37 cellular contexts compared by ENCODE assay signal in genomic region chr14:69528143-69528542, GRCh38. TPM values are rescaled to one million over a fixed set of nuclear protein-coding genes. Genes with fewer than 3 reads are reported as not detected.
"Had no signal": no experiment of that assay in that cellular context is flagged by ENCODE, and none has a peak within 500 bp of the region (broad histone marks: within the 10 kb centered on the region; RNA-seq: fewer than 3 reads in every experiment).

No MANE protein-coding gene starts in this region.

- DNase-seq: activated B cell treated with CpG ODN at 0.5 μM for 24 hours; activated CD4-positive, alpha-beta memory T cell treated with anti-CD3 and anti-CD28 coated beads, Interleukin-2, amount 10 ng/mL, durations not matched to agents 7 days and 5 days; activated CD4-positive, alpha-beta T cell treated with anti-CD3 and anti-CD28 coated beads for 1 hour; activated CD4-positive, alpha-beta T cell treated with anti-CD3 and anti-CD28 coated beads for 36 hours; activated CD4-positive, alpha-beta T cell treated with anti-CD3 and anti-CD28 coated beads for 48 hours; activated CD4-positive, alpha-beta T cell treated with anti-CD3 and anti-CD28 coated beads, Interleukin-2, amount 10 ng/mL, durations not matched to agents 7 days and 5 days; activated CD4-positive, alpha-beta T cell treated with anti-CD3 and anti-CD28 coated beads, Interleukin-2, amount 50 U/mL, for 48 hours; activated CD8-positive, alpha-beta memory T cell treated with anti-CD3 and anti-CD28 coated beads for 24 hours; activated CD8-positive, alpha-beta memory T cell treated with anti-CD3 and anti-CD28 coated beads, Interleukin-2, amount 10 ng/mL, durations not matched to agents 7 days and 5 days; activated CD8-positive, alpha-beta memory T cell treated with anti-CD3 and anti-CD28 coated beads, Interleukin-2, amount 50 U/mL, for 48 hours; activated CD8-positive, alpha-beta T cell treated with anti-CD3 and anti-CD28 coated beads, Interleukin-2, amount 10 ng/mL, durations not matched to agents 7 days and 5 days; activated effector memory CD4-positive, alpha-beta T cell treated with Interleukin-2 at 50 U/mL for 16 hours; activated gamma-delta T cell; activated naive CD4-positive, alpha-beta T cell treated with anti-CD3 and anti-CD28 coated beads, Interleukin-2, amount 10 ng/mL, durations not matched to agents 7 days and 5 days; activated naive CD4-positive, alpha-beta T cell treated with Interleukin-2 at 50 U/mL for 16 hours; activated naive CD8-positive, alpha-beta T cell treated with anti-CD3 and anti-CD28 coated beads, Interleukin-2, amount 10 ng/mL, durations not matched to agents 7 days and 5 days; activated naive CD8-positive, alpha-beta T cell treated with anti-CD3 and anti-CD28 coated beads, Interleukin-2, amount 50 U/mL, for 24 hours; activated T-cell treated with anti-CD3 and anti-CD28 coated beads, Interleukin-2, amount 50 U/mL, for 24 hours; activated T-cell treated with anti-CD3 and anti-CD28 coated beads, Interleukin-2, amount 50 U/mL, for 48 hours; amygdala; aorta; body of pancreas; brain microvascular endothelial cell; caudate nucleus; SW 1271; T-helper 1 cell; T-helper 2 cell; T-helper 9 cell had no signal

- H3K9me3 Mint-ChIP-seq: activated B cell treated with CpG ODN at 0.5 μM for 24 hours; activated CD4-positive, alpha-beta memory T cell treated with anti-CD3 and anti-CD28 coated beads, Interleukin-2, amount 10 ng/mL, durations not matched to agents 7 days and 5 days; activated CD4-positive, alpha-beta T cell treated with anti-CD3 and anti-CD28 coated beads, Interleukin-2, amount 10 ng/mL, durations not matched to agents 7 days and 5 days; activated naive CD4-positive, alpha-beta T cell treated with anti-CD3 and anti-CD28 coated beads, Interleukin-2, amount 10 ng/mL, durations not matched to agents 7 days and 5 days; activated naive CD4-positive, alpha-beta T cell treated with anti-CD3 and anti-CD28 coated beads, Interleukin-2, amount 50 U/mL, for 24 hours; activated naive CD8-positive, alpha-beta T cell treated with anti-CD3 and anti-CD28 coated beads, Interleukin-2, amount 10 ng/mL, durations not matched to agents 7 days and 5 days; activated naive CD8-positive, alpha-beta T cell treated with anti-CD3 and anti-CD28 coated beads, Interleukin-2, amount 50 U/mL, for 24 hours; activated T-cell treated with anti-CD3 and anti-CD28 coated beads, Interleukin-2, amount 50 U/mL, for 24 hours; activated T-helper 2 cell treated with anti-CD3 and anti-CD28 coated beads, Interferon-gamma antibody, Interleukin-2, Interleukin-4, amounts not matched to agents 10 μg/mL and 5 μg/mL and 100 μg/mL, durations not matched to agents 14 hours and 24 hours and 36 hours; central memory CD8-positive, alpha-beta T cell; T-helper 1 cell treated with Interleukin-12 subunit alpha and Interleukin-12 subunit beta and Interleukin-4 antibody, amounts not matched to agents 30 μg/mL and 1 μg/mL, for 36 hours; T-helper 2 cell treated with Interferon-gamma antibody and Interleukin-4, amounts not matched to agents 5 μg/mL and 100 μg/mL, for 36 hours had no signal

- H3K27me3 ChIP-seq: body of pancreas, brain microvascular endothelial cell, breast epithelium had no signal

- H3K27ac Mint-ChIP-seq: activated B cell treated with CpG ODN at 0.5 μM for 24 hours; activated CD4-positive, alpha-beta memory T cell treated with anti-CD3 and anti-CD28 coated beads, Interleukin-2, amount 10 ng/mL, durations not matched to agents 7 days and 5 days; activated CD4-positive, alpha-beta T cell treated with anti-CD3 and anti-CD28 coated beads for 36 hours; activated CD4-positive, alpha-beta T cell treated with anti-CD3 and anti-CD28 coated beads, Interleukin-2, amount 10 ng/mL, durations not matched to agents 7 days and 5 days; activated CD8-positive, alpha-beta memory T cell treated with anti-CD3 and anti-CD28 coated beads, Interleukin-2, amount 10 ng/mL, durations not matched to agents 7 days and 5 days; activated CD8-positive, alpha-beta T cell treated with anti-CD3 and anti-CD28 coated beads, Interleukin-2, amount 10 ng/mL, durations not matched to agents 7 days and 5 days; activated naive CD4-positive, alpha-beta T cell treated with anti-CD3 and anti-CD28 coated beads, Interleukin-2, amount 10 ng/mL, durations not matched to agents 7 days and 5 days; activated naive CD4-positive, alpha-beta T cell treated with anti-CD3 and anti-CD28 coated beads, Interleukin-2, amount 50 U/mL, for 24 hours; activated naive CD8-positive, alpha-beta T cell; activated naive CD8-positive, alpha-beta T cell treated with anti-CD3 and anti-CD28 coated beads, Interleukin-2, amount 10 ng/mL, durations not matched to agents 7 days and 5 days; activated naive CD8-positive, alpha-beta T cell treated with anti-CD3 and anti-CD28 coated beads, Interleukin-2, amount 50 U/mL, for 24 hours; activated T-cell treated with anti-CD3 and anti-CD28 coated beads, Interleukin-2, amount 50 U/mL, for 24 hours; activated T-helper 2 cell treated with anti-CD3 and anti-CD28 coated beads, Interferon-gamma antibody, Interleukin-2, Interleukin-4, amounts not matched to agents 10 μg/mL and 5 μg/mL and 100 μg/mL, durations not matched to agents 14 hours and 24 hours and 36 hours; T-helper 1 cell treated with Interleukin-12 subunit alpha and Interleukin-12 subunit beta and Interleukin-4 antibody, amounts not matched to agents 30 μg/mL and 1 μg/mL, for 36 hours; T-helper 2 cell treated with Interferon-gamma antibody and Interleukin-4, amounts not matched to agents 5 μg/mL and 100 μg/mL, for 36 hours had no signal

- H3K36me3 ChIP-seq: brain microvascular endothelial cell, breast epithelium had no signal

- H3K4me1 ChIP-seq: body of pancreas, breast epithelium had no signal

- H3K27ac ChIP-seq: body of pancreas, brain microvascular endothelial cell, breast epithelium, VCaP had no signal

- H3K4me3 Mint-ChIP-seq: activated B cell treated with CpG ODN at 0.5 μM for 24 hours; activated CD4-positive, alpha-beta memory T cell treated with anti-CD3 and anti-CD28 coated beads, Interleukin-2, amount 10 ng/mL, durations not matched to agents 7 days and 5 days; activated CD4-positive, alpha-beta T cell treated with anti-CD3 and anti-CD28 coated beads for 36 hours; activated CD4-positive, alpha-beta T cell treated with anti-CD3 and anti-CD28 coated beads, Interleukin-2, amount 10 ng/mL, durations not matched to agents 7 days and 5 days; activated CD8-positive, alpha-beta memory T cell treated with anti-CD3 and anti-CD28 coated beads, Interleukin-2, amount 10 ng/mL, durations not matched to agents 7 days and 5 days; activated CD8-positive, alpha-beta T cell treated with anti-CD3 and anti-CD28 coated beads, Interleukin-2, amount 10 ng/mL, durations not matched to agents 7 days and 5 days; activated naive CD4-positive, alpha-beta T cell treated with anti-CD3 and anti-CD28 coated beads, Interleukin-2, amount 10 ng/mL, durations not matched to agents 7 days and 5 days; activated naive CD4-positive, alpha-beta T cell treated with anti-CD3 and anti-CD28 coated beads, Interleukin-2, amount 50 U/mL, for 24 hours; activated naive CD8-positive, alpha-beta T cell; activated naive CD8-positive, alpha-beta T cell treated with anti-CD3 and anti-CD28 coated beads, Interleukin-2, amount 10 ng/mL, durations not matched to agents 7 days and 5 days; activated naive CD8-positive, alpha-beta T cell treated with anti-CD3 and anti-CD28 coated beads, Interleukin-2, amount 50 U/mL, for 24 hours; activated T-cell treated with anti-CD3 and anti-CD28 coated beads, Interleukin-2, amount 50 U/mL, for 24 hours; central memory CD8-positive, alpha-beta T cell; T-helper 1 cell treated with Interleukin-12 subunit alpha and Interleukin-12 subunit beta and Interleukin-4 antibody, amounts not matched to agents 30 μg/mL and 1 μg/mL, for 36 hours; T-helper 2 cell treated with Interferon-gamma antibody and Interleukin-4, amounts not matched to agents 5 μg/mL and 100 μg/mL, for 36 hours had no signal

- ATAC-seq: activated CD4-positive, alpha-beta T cell treated with anti-CD3 and anti-CD28 coated beads for 36 hours; activated CD8-positive, alpha-beta memory T cell treated with anti-CD3 and anti-CD28 coated beads, Interleukin-2, amount 10 ng/mL, durations not matched to agents 7 days and 5 days; activated CD8-positive, alpha-beta T cell treated with anti-CD3 and anti-CD28 coated beads, Interleukin-2, amount 10 ng/mL, durations not matched to agents 7 days and 5 days; activated naive CD8-positive, alpha-beta T cell treated with anti-CD3 and anti-CD28 coated beads, Interleukin-2, amount 50 U/mL, for 24 hours; body of pancreas had no signal

- H3K27me3 Mint-ChIP-seq: activated naive CD8-positive, alpha-beta T cell had no signal

- H3K4me3 ChIP-seq: body of pancreas, breast epithelium had no signal

- H3K9me3 ChIP-seq: body of pancreas, breast epithelium had no signal

- H3K36me3 Mint-ChIP-seq: activated CD8-positive, alpha-beta memory T cell treated with anti-CD3 and anti-CD28 coated beads, Interleukin-2, amount 10 ng/mL, durations not matched to agents 7 days and 5 days; activated naive CD4-positive, alpha-beta T cell treated with anti-CD3 and anti-CD28 coated beads, Interleukin-2, amount 10 ng/mL, durations not matched to agents 7 days and 5 days; activated naive CD4-positive, alpha-beta T cell treated with anti-CD3 and anti-CD28 coated beads, Interleukin-2, amount 50 U/mL, for 24 hours; activated naive CD8-positive, alpha-beta T cell; activated naive CD8-positive, alpha-beta T cell treated with anti-CD3 and anti-CD28 coated beads, Interleukin-2, amount 10 ng/mL, durations not matched to agents 7 days and 5 days had no signal

- H3K4me1 Mint-ChIP-seq: activated B cell treated with CpG ODN at 0.5 μM for 24 hours; activated CD4-positive, alpha-beta memory T cell treated with anti-CD3 and anti-CD28 coated beads, Interleukin-2, amount 10 ng/mL, durations not matched to agents 7 days and 5 days; activated CD4-positive, alpha-beta T cell treated with anti-CD3 and anti-CD28 coated beads for 36 hours; activated CD4-positive, alpha-beta T cell treated with anti-CD3 and anti-CD28 coated beads, Interleukin-2, amount 10 ng/mL, durations not matched to agents 7 days and 5 days; activated naive CD4-positive, alpha-beta T cell treated with anti-CD3 and anti-CD28 coated beads, Interleukin-2, amount 10 ng/mL, durations not matched to agents 7 days and 5 days; activated naive CD4-positive, alpha-beta T cell treated with anti-CD3 and anti-CD28 coated beads, Interleukin-2, amount 50 U/mL, for 24 hours; activated naive CD8-positive, alpha-beta T cell treated with anti-CD3 and anti-CD28 coated beads, Interleukin-2, amount 10 ng/mL, durations not matched to agents 7 days and 5 days; activated naive CD8-positive, alpha-beta T cell treated with anti-CD3 and anti-CD28 coated beads, Interleukin-2, amount 50 U/mL, for 24 hours; central memory CD8-positive, alpha-beta T cell had no signal

RNA-seq across cellular contexts. Expression of gene CCDC177, which starts 46.5 kb away (rescaled TPM):
- total RNA-seq: activated B cell treated with CpG ODN at 0.5 μM for 24 hours; activated CD4-positive, alpha-beta memory T cell treated with anti-CD3 and anti-CD28 coated beads, Interleukin-2, amount 10 ng/mL, durations not matched to agents 7 days and 5 days; activated CD4-positive, alpha-beta T cell treated with anti-CD3 and anti-CD28 coated beads for 36 hours; activated CD4-positive, alpha-beta T cell treated with anti-CD3 and anti-CD28 coated beads, Interleukin-2, amount 10 ng/mL, durations not matched to agents 7 days and 5 days; activated CD8-positive, alpha-beta memory T cell treated with anti-CD3 and anti-CD28 coated beads, Interleukin-2, amount 10 ng/mL, durations not matched to agents 7 days and 5 days; activated CD8-positive, alpha-beta T cell treated with anti-CD3 and anti-CD28 coated beads, Interleukin-2, amount 10 ng/mL, durations not matched to agents 7 days and 5 days; activated naive CD8-positive, alpha-beta T cell treated with anti-CD3 and anti-CD28 coated beads, Interleukin-2, amount 10 ng/mL, durations not matched to agents 7 days and 5 days; activated T-helper 2 cell treated with anti-CD3 and anti-CD28 coated beads, Interferon-gamma antibody, Interleukin-2, Interleukin-4, amounts not matched to agents 10 μg/mL and 5 μg/mL and 100 μg/mL, durations not matched to agents 14 hours and 24 hours and 36 hours; aorta; astrocyte; body of pancreas had no signal
- polyA plus RNA-seq: aorta had no signal
